Comparison of ENCODE assay signal across 1 cellular context in the genomic region with DNA sequence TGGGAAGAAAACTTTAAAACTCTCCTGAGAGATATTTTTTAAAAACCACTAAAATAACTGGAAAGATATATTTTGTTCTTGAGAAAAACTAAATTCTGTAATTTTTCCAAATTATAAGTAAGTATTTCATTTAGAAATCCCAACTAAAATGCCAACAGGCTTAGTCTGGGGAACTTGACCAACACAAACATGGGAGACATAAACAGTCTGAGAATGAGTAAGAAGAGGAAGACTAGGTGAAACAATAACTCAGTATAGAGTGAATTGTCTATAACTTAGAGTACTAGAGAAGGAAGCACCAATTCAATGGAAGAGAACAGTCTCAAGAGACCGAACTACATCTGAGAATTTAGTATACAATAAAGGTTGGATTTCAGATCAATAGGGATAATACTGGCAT.
A peak's percentile ranks its signal among the peaks of the same experiment; 100 is the strongest.
TF ChIP-seq lines count a peak whose summit lies in the region.

No MANE protein-coding gene starts in this region.

TF ChIP-seq in IMR-90, 13 proteins besides CTCF, POLR2A, EP300 and RAD21:
- TF ChIP-seq NFE2L2 (IDR thresholded peaks at IDR 0.05; ENCODE audit: low read depth, low read length) (no peak), FOS (IDR thresholded peaks at IDR 0.05; ENCODE audit: low read depth, low read length) (peak; percentile 76), CEBPB (IDR thresholded peaks at IDR 0.05; ENCODE audit: low read depth, low read length) (peak; percentile 39; the same call in 1 of the 2 replicates), MXI1 (IDR thresholded peaks at IDR 0.05; ENCODE audit: borderline replicate concordance, low read depth, low read length) (no peak)
- TF ChIP-seq, protein P1, sequence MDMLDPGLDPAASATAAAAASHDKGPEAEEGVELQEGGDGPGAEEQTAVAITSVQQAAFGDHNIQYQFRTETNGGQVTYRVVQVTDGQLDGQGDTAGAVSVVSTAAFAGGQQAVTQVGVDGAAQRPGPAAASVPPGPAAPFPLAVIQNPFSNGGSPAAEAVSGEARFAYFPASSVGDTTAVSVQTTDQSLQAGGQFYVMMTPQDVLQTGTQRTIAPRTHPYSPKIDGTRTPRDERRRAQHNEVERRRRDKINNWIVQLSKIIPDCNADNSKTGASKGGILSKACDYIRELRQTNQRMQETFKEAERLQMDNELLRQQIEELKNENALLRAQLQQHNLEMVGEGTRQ (IDR thresholded peaks at IDR 0.05; ENCODE audit: low read depth, low read length), result no peak
- TF ChIP-seq, protein P2, sequence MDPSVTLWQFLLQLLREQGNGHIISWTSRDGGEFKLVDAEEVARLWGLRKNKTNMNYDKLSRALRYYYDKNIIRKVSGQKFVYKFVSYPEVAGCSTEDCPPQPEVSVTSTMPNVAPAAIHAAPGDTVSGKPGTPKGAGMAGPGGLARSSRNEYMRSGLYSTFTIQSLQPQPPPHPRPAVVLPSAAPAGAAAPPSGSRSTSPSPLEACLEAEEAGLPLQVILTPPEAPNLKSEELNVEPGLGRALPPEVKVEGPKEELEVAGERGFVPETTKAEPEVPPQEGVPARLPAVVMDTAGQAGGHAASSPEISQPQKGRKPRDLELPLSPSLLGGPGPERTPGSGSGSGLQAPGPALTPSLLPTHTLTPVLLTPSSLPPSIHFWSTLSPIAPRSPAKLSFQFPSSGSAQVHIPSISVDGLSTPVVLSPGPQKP (IDR thresholded peaks at IDR 0.05; ENCODE audit: borderline replicate concordance, low read depth, low read length), result no peak
